8 cellular contexts compared by ENCODE assay signal in genomic region chr22:40238425-40239344, GRCh38.
DNase-seq lines count a peak whose midpoint lies in the region.

No MANE protein-coding gene starts in this region.

- peak overlapping the region; percentile 47 for H3K27ac Mint-ChIP-seq in T-helper 1 cell treated with Interleukin-12 subunit alpha and Interleukin-12 subunit beta and Interleukin-4 antibody, amounts not matched to agents 30 μg/mL and 1 μg/mL, for 36 hours

- no peak overlapping the region for H3K4me3 Mint-ChIP-seq in T-helper 1 cell treated with Interleukin-12 subunit alpha and Interleukin-12 subunit beta and Interleukin-4 antibody, amounts not matched to agents 30 μg/mL and 1 μg/mL, for 36 hours

- intact Hi-C loops in posterior vena cava (cut with DNase I): loop anchor here in 1 of 2 donors (5.0 kb wide), 1 partner anchor 954 kb away; no protein-coding TSS in a partner anchor

- peaks cover 41% of the 10 kb centered on the region for H3K4me1 Mint-ChIP-seq in T-helper 1 cell treated with Interleukin-12 subunit alpha and Interleukin-12 subunit beta and Interleukin-4 antibody, amounts not matched to agents 30 μg/mL and 1 μg/mL, for 36 hours (ENCODE audit: low read depth)

- no peaks in the 10 kb centered on the region for H3K27me3 Mint-ChIP-seq in T-helper 1 cell treated with Interleukin-12 subunit alpha and Interleukin-12 subunit beta and Interleukin-4 antibody, amounts not matched to agents 30 μg/mL and 1 μg/mL, for 36 hours (ENCODE audit: low read depth)

- H3K9me3 Mint-ChIP-seq in T-helper 1 cell treated with Interleukin-12 subunit alpha and Interleukin-12 subunit beta and Interleukin-4 antibody, amounts not matched to agents 30 μg/mL and 1 μg/mL, for 36 hours: no peaks in the 10 kb centered on the region

- peak; percentile 81 for DNase-seq in GM03348 (ENCODE audit: low spot score)
- peak; percentile 74 for DNase-seq in fibroblast of gingiva (ENCODE audit: low read depth)
- peak; percentile 51 for DNase-seq in pulmonary artery endothelial cell (ENCODE audit: low read depth, low spot score)
- no peak for DNase-seq in islet precursor cell
- DNase-seq in posterior vena cava (ENCODE audit: low spot score): no peak
- no peak for DNase-seq in HuH-7 (ENCODE audit: low spot score)
- no peak for DNase-seq in NCI-H1048 (lab: John Stamatoyannopoulos, UW)

- H3K36me3 Mint-ChIP-seq in T-helper 1 cell treated with Interleukin-12 subunit alpha and Interleukin-12 subunit beta and Interleukin-4 antibody, amounts not matched to agents 30 μg/mL and 1 μg/mL, for 36 hours (ENCODE audit: low read depth): peaks cover 5% of the 10 kb centered on the region

Comparison
In these comparisons a context has a peak if more than half of its experiments do, and no peak if none do; other contexts are left out.
1. DNase-seq: peak in GM03348 (single experiment), fibroblast of gingiva (single experiment) and pulmonary artery endothelial cell (single experiment); none in islet precursor cell (single experiment), posterior vena cava (single experiment), HuH-7 (single experiment) and NCI-H1048 (single experiment).